8 cellular contexts compared by ENCODE assay signal in the genomic region with DNA sequence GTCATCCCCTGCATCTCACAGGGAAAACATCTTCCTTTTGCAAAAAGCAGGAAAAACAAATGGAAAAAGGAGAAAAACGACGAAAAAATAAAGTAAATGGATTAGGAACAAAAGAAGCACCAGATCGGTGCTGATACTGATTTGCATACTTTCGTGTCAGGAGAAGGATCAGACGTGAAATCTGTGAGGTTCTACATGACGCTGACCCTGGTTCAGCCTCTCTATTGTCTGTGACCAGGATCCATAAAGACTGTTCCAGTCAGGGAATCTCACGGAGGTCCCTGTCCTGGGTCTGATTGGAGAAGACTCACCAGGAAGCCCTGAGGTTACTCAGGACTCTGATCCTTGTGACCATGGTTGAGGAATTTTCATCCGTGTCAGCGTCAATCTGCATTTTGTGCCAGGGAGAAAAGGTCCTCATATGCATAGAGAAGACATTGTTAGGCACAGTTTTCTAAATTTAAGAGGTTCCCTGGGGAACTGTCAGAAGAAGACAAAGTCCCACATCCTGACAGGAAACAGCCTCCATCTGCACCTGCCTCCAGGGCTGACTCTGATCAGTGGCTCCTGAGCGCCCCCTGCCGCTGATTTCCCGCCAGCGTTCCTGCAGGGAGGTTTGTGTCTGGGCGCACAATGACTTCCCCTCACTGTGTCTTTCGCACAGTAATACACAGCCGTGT.
A peak's percentile ranks its signal among the peaks of the same experiment; 100 is the strongest.
DNase-seq lines count a peak whose midpoint lies in the region; ATAC-seq and TF ChIP-seq lines count a peak whose summit lies in the region.
"Not testable (repeated sequence)": the region's sequence is repeated elsewhere in the genome, so short reads cannot be mapped to it uniquely, and the experiment has no call there.

No MANE protein-coding gene starts in this region.

- intact Hi-C loops in activated B cell treated with CpG ODN at 0.5 μM for 24 hours (cut with micrococcal nuclease): not testable (repeated sequence)

- TF ChIP-seq RAD21 in Ishikawa (IDR thresholded peaks at IDR 0.05; ENCODE audit: low read depth): peak; percentile 26; the same call in 1 of the 2 replicates

- H3K79me2 ChIP-seq in DOHH2 (ENCODE audit: control insufficient read depth, low read length): not testable (repeated sequence)

- CTCF ChIA-PET in activated B cell treated with CpG ODN at 0.5 μM for 24 hours (lab: Charles Lee): not testable (repeated sequence)

- H4K20me1 ChIP-seq in DOHH2 (ENCODE audit: control insufficient read depth, insufficient read depth, low read depth, low read length): not testable (repeated sequence)

- H3K9me3 ChIP-seq in DOHH2 (ENCODE audit: control insufficient read depth, insufficient read depth, low read length); lung (ENCODE audit: control insufficient read depth in 2 of 2, insufficient read depth in 1 of 2, low read length in 1 of 2): not testable (repeated sequence)

- WGBS in lung, 2 donors: 35 to 38% methylated on average over 12 to 16 of the region's 16 CpGs

- H3K36me3 ChIP-seq in DOHH2 (ENCODE audit: control insufficient read depth, low read length); lung (ENCODE audit: control insufficient read depth in 2 of 2, insufficient read depth in 2 of 2, low read length in 2 of 2): not testable (repeated sequence)

- H3K27ac Mint-ChIP-seq in activated B cell treated with CpG ODN at 0.5 μM for 24 hours: peak overlapping the region; percentile 50

- POLR2A ChIA-PET in activated B cell treated with CpG ODN at 0.5 μM for 24 hours (lab: Charles Lee): not testable (repeated sequence)

- peak overlapping the region; percentile 57 for H3K27ac ChIP-seq in DOHH2 (ENCODE audit: low read depth, low read length)
- not testable (repeated sequence) for H3K27ac ChIP-seq in lung (ENCODE audit: low read depth in 1 of 2, low read length in 1 of 2)

- peaks cover 11% of the 10 kb centered on the region for H3K4me1 Mint-ChIP-seq in activated B cell treated with CpG ODN at 0.5 μM for 24 hours

- H3K4me2 ChIP-seq in DOHH2 (ENCODE audit: low read length): peak overlapping the region; percentile 60

- DNase-seq in activated B cell treated with CpG ODN at 0.5 μM for 24 hours: peak; percentile 80
- DNase-seq in activated T-cell treated with anti-CD3 and anti-CD28 coated beads for 1 hour (ENCODE audit: low read depth): peak; percentile 78
- peak; percentile 76 for DNase-seq in activated naive CD8-positive, alpha-beta T cell treated with anti-CD3 and anti-CD28 coated beads, Interleukin-2, amount 50 U/mL, for 16 hours (ENCODE audit: low read depth, low spot score)
- DNase-seq in lung (ENCODE audit: low spot score): peak; percentile 56
- DNase-seq in stimulated activated CD4-positive, alpha-beta T cell treated with anti-CD3 and anti-CD28 coated beads, Interleukin-4, amount 100 ng/mL, for 1 hour: peak; percentile 88
- peak; percentile 98 for DNase-seq in stimulated activated naive CD8-positive, alpha-beta T cell treated with anti-CD3 and anti-CD28 coated beads, Interleukin-15, Interleukin-2, amounts not matched to agents 100 U/mL and 50 U/mL, for 24 hours

- H3K9me2 ChIP-seq in DOHH2 (replicated peaks; ENCODE audit: control insufficient read depth, low read length): not testable (repeated sequence)

- not testable (repeated sequence) for H3F3A ChIP-seq in DOHH2 (ENCODE audit: control insufficient read depth, insufficient read depth)

- H3K36me3 Mint-ChIP-seq in activated B cell treated with CpG ODN at 0.5 μM for 24 hours (ENCODE audit: low read depth): not testable (repeated sequence)

- peak overlapping the region; percentile 60 for H3K4me3 ChIP-seq in DOHH2 (ENCODE audit: low read length)
- H3K4me3 ChIP-seq in lung: not testable (repeated sequence)

- H3K4me3 Mint-ChIP-seq in activated B cell treated with CpG ODN at 0.5 μM for 24 hours: peak overlapping the region; percentile 53

- TF ChIP-seq CTCF in DOHH2 (IDR thresholded peaks at IDR 0.05; ENCODE audit: low read depth, low read length, poor library complexity, severe bottlenecking) (peak; percentile 55), lung (IDR thresholded peaks at IDR 0.05; ENCODE audit: control extremely low read depth, extremely low read depth) (peak; percentile 13)
- TF ChIP-seq CTCF in activated B cell treated with CpG ODN at 0.5 μM for 24 hours (IDR thresholded peaks at IDR 0.05): not testable (repeated sequence)

- peaks cover 57% of the 10 kb centered on the region for H3K4me1 ChIP-seq in DOHH2 (ENCODE audit: control insufficient read depth, low read length)
- H3K4me1 ChIP-seq in lung (ENCODE audit: control insufficient read depth in 2 of 2, insufficient read depth in 2 of 2, low read length in 2 of 2): not testable (repeated sequence)

- H3K27me3 Mint-ChIP-seq in activated B cell treated with CpG ODN at 0.5 μM for 24 hours: not testable (repeated sequence)

- ATAC-seq in activated B cell treated with CpG ODN at 0.5 μM for 24 hours (ENCODE audit: low read depth): peak; percentile 74
- ATAC-seq in lung (ENCODE audit: insufficient read depth, low FRiP score): not testable (repeated sequence)
- peak; percentile 40 for ATAC-seq in stimulated activated naive CD8-positive, alpha-beta T cell treated with anti-CD3 and anti-CD28 coated beads, Interleukin-15, Interleukin-2, amounts not matched to agents 100 U/mL and 50 U/mL, for 24 hours

- not testable (repeated sequence) for H3K9me3 Mint-ChIP-seq in activated B cell treated with CpG ODN at 0.5 μM for 24 hours

- TF ChIP-seq EP300 in Ishikawa (IDR thresholded peaks at IDR 0.05; ENCODE audit: borderline replicate concordance): not testable (repeated sequence)

- H3K27me3 ChIP-seq in DOHH2 (ENCODE audit: control insufficient read depth, low read length); lung (ENCODE audit: control insufficient read depth, insufficient read depth): not testable (repeated sequence)
